23 cellular contexts compared by ENCODE assay signal in genomic region chr5:2550479-2550878, GRCh38.
DNase-seq lines count a peak whose midpoint lies in the region; FAIRE-seq lines count a peak whose summit lies in the region.
"Had no signal": no experiment of that assay in that cellular context is flagged by ENCODE, and none has a peak within 500 bp of the region (broad histone marks: within the 10 kb centered on the region; RNA-seq: fewer than 3 reads in every experiment).

No MANE protein-coding gene starts in this region.

- DNase-seq in DMS153 treated with DMSO at 0.1 percent for 48 hours (lab: John Stamatoyannopoulos, UW; ENCODE audit: unreplicated experiment) (peak; percentile 54), NCI-H1092 treated with DMSO at 0.1 percent for 48 hours (lab: John Stamatoyannopoulos, UW) (peak; percentile 85), NCI-H2196 treated with DMSO at 0.1 percent for 48 hours (lab: John Stamatoyannopoulos, UW; ENCODE audit: unreplicated experiment) (peak; percentile 29), frontal cortex (ENCODE audit: low spot score in 2 of 2) (no peak), cardiac septum (ENCODE audit: low spot score) (no peak), A172 (ENCODE audit: low spot score) (no peak)
- no peak for DNase-seq in activated T-helper 1 cell treated with anti-CD3 and anti-CD28 coated beads, Interleukin-12 subunit alpha, Interleukin-12 subunit beta, Interleukin-2, Interleukin-4 antibody, amounts not matched to agents 30 ng/mL and 10 ng/mL and 1 ng/mL, durations not matched to agents 14 hours and 24 hours and 36 hours (ENCODE audit: low spot score)
- DNase-seq: DND-41, Kasumi-1, MG63, NCI-H146, NCI-H2081 treated with DMSO at 0.1 percent for 48 hours, NCI-H226, NCI-H510A treated with DMSO at 0.1 percent for 48 hours, PC-3, RPMI8226, SHP77, T-helper 2 cell had no signal

- peaks cover 45% of the 10 kb centered on the region for H3K9me3 Mint-ChIP-seq in activated T-helper 1 cell treated with anti-CD3 and anti-CD28 coated beads, Interleukin-12 subunit alpha, Interleukin-12 subunit beta, Interleukin-2, Interleukin-4 antibody, amounts not matched to agents 30 ng/mL and 10 ng/mL and 1 ng/mL, durations not matched to agents 14 hours and 24 hours and 36 hours

- no peaks in the 10 kb centered on the region for H3K36me3 Mint-ChIP-seq in activated T-helper 1 cell treated with anti-CD3 and anti-CD28 coated beads, Interleukin-12 subunit alpha, Interleukin-12 subunit beta, Interleukin-2, Interleukin-4 antibody, amounts not matched to agents 30 ng/mL and 10 ng/mL and 1 ng/mL, durations not matched to agents 14 hours and 24 hours and 36 hours (ENCODE audit: low read depth)
- H3K36me3 Mint-ChIP-seq: CD14-positive monocyte had no signal

- no peaks in the 10 kb centered on the region for H3K27me3 Mint-ChIP-seq in activated T-helper 1 cell treated with anti-CD3 and anti-CD28 coated beads, Interleukin-12 subunit alpha, Interleukin-12 subunit beta, Interleukin-2, Interleukin-4 antibody, amounts not matched to agents 30 ng/mL and 10 ng/mL and 1 ng/mL, durations not matched to agents 14 hours and 24 hours and 36 hours (ENCODE audit: insufficient read depth)
- H3K27me3 Mint-ChIP-seq: B cell had no signal

- H3K27ac Mint-ChIP-seq in activated T-helper 1 cell treated with anti-CD3 and anti-CD28 coated beads, Interleukin-12 subunit alpha, Interleukin-12 subunit beta, Interleukin-2, Interleukin-4 antibody, amounts not matched to agents 30 ng/mL and 10 ng/mL and 1 ng/mL, durations not matched to agents 14 hours and 24 hours and 36 hours, result no peak overlapping the region
- H3K27ac Mint-ChIP-seq: B cell, CD14-positive monocyte had no signal

- H3K4me1 Mint-ChIP-seq in activated T-helper 1 cell treated with anti-CD3 and anti-CD28 coated beads, Interleukin-12 subunit alpha, Interleukin-12 subunit beta, Interleukin-2, Interleukin-4 antibody, amounts not matched to agents 30 ng/mL and 10 ng/mL and 1 ng/mL, durations not matched to agents 14 hours and 24 hours and 36 hours (ENCODE audit: low read depth), result no peaks in the 10 kb centered on the region
- H3K4me1 Mint-ChIP-seq: B cell, CD14-positive monocyte had no signal

- H3K4me3 Mint-ChIP-seq in activated T-helper 1 cell treated with anti-CD3 and anti-CD28 coated beads, Interleukin-12 subunit alpha, Interleukin-12 subunit beta, Interleukin-2, Interleukin-4 antibody, amounts not matched to agents 30 ng/mL and 10 ng/mL and 1 ng/mL, durations not matched to agents 14 hours and 24 hours and 36 hours, result no peak overlapping the region
- H3K4me3 Mint-ChIP-seq: B cell, CD14-positive monocyte had no signal

- intact Hi-C loops in cardiac septum (cut with DNase I), result no loop called here
- intact Hi-C loops in activated T-helper 1 cell treated with anti-CD3 and anti-CD28 coated beads, Interleukin-12 subunit alpha, Interleukin-12 subunit beta, Interleukin-2, Interleukin-4 antibody, amounts not matched to agents 30 ng/mL and 10 ng/mL and 1 ng/mL, durations not matched to agents 14 hours and 24 hours and 36 hours (cut with micrococcal nuclease), result no loop called here

- peak; percentile 48 for FAIRE-seq in frontal cortex (lab: Jason Lieb, UNC)
- FAIRE-seq: A549, GM12878, H54 had no signal

Comparison
In these comparisons a context has a peak if more than half of its experiments do, and no peak if none do; other contexts are left out.
1. DNase-seq: peak in DMS153 treated with DMSO at 0.1 percent for 48 hours (single experiment), NCI-H1092 treated with DMSO at 0.1 percent for 48 hours (single experiment) and NCI-H2196 treated with DMSO at 0.1 percent for 48 hours (single experiment); none in frontal cortex (0 of 2), cardiac septum (single experiment), A172 (single experiment) and activated T-helper 1 cell treated with anti-CD3 and anti-CD28 coated beads, Interleukin-12 subunit alpha, Interleukin-12 subunit beta, Interleukin-2, Interleukin-4 antibody, amounts not matched to agents 30 ng/mL and 10 ng/mL and 1 ng/mL, durations not matched to agents 14 hours and 24 hours and 36 hours (single experiment).